25 cellular contexts compared by ENCODE assay signal in the genomic region with DNA sequence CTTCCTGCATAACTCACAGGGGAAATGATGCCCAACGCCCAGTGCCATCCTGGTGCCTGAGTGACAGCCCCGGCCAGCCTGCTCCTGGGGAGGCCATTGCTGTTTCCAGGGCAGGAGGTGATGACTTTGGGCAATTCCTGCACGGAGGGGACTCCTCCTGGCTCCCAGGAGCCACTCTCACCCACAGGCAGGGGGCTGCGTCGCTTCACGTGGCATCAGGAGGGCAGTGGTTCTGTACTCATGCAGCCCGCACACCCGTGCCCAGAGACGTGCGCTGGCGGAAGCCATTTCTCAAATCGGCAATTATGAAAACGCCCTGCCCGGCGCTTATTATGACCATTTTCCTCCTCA.
"Had no signal": no experiment of that assay in that cellular context is flagged by ENCODE, and none has a peak within 500 bp of the region (broad histone marks: within the 10 kb centered on the region; RNA-seq: fewer than 3 reads in every experiment).

No MANE protein-coding gene starts in this region.

- H3K9me3 Mint-ChIP-seq: effector memory CD8-positive, alpha-beta T cell; immature natural killer cell; stimulated activated effector memory CD8-positive, alpha-beta T cell treated with anti-CD3 and anti-CD28 coated beads, Interleukin-12 subunit alpha, Interleukin-12 subunit beta, amount 100 ng/mL, for 72 hours; type B pancreatic cell had no signal

- DNase-seq: cortex of kidney; effector memory CD8-positive, alpha-beta T cell; erythroblast; esophagus squamous epithelium; foreskin melanocyte; immature natural killer cell; islet precursor cell; kidney glomerular epithelial cell; left colon; left ventricle myocardium inferior; naive thymus-derived CD8-positive, alpha-beta T cell; sigmoid colon; stimulated activated CD4-positive, alpha-beta T cell treated with anti-CD3 and anti-CD28 coated beads, Interleukin-2, amount 100 ng/mL, for 24 hours; stimulated activated CD4-positive, alpha-beta T cell treated with anti-CD3 and anti-CD28 coated beads, Interleukin-4, amount 100 ng/mL, for 24 hours; stimulated activated naive CD4-positive, alpha-beta T cell treated with Interleukin-2 at 50 U/mL for 16 hours; stomach; testis; tibial artery had no signal

- H3K4me3 Mint-ChIP-seq: effector memory CD8-positive, alpha-beta T cell; immature natural killer cell; naive thymus-derived CD8-positive, alpha-beta T cell; stimulated activated effector memory CD8-positive, alpha-beta T cell treated with anti-CD3 and anti-CD28 coated beads, Interleukin-12 subunit alpha, Interleukin-12 subunit beta, amount 100 ng/mL, for 72 hours; type B pancreatic cell had no signal

- H3K27ac ChIP-seq: esophagus squamous epithelium, left ventricle myocardium inferior, lower lobe of right lung, neutrophil, parathyroid adenoma, right atrium auricular region, sigmoid colon, stomach, testis, tibial artery had no signal

- H3K4me3 ChIP-seq: esophagus squamous epithelium, left ventricle myocardium inferior, lower lobe of right lung, right atrium auricular region, sigmoid colon, stomach, testis, tibial artery had no signal

- H3K9ac ChIP-seq: parathyroid adenoma had no signal

- H3K36me3 Mint-ChIP-seq: immature natural killer cell; naive thymus-derived CD8-positive, alpha-beta T cell; stimulated activated effector memory CD8-positive, alpha-beta T cell treated with anti-CD3 and anti-CD28 coated beads, Interleukin-12 subunit alpha, Interleukin-12 subunit beta, amount 100 ng/mL, for 72 hours; type B pancreatic cell had no signal

- H3K4me1 ChIP-seq: esophagus squamous epithelium, left ventricle myocardium inferior, lower lobe of right lung, parathyroid adenoma, right atrium auricular region, sigmoid colon, stomach, testis, tibial artery had no signal

- ATAC-seq: effector memory CD8-positive, alpha-beta T cell; left colon; lower lobe of right lung; naive thymus-derived CD8-positive, alpha-beta T cell; stimulated activated effector memory CD8-positive, alpha-beta T cell treated with anti-CD3 and anti-CD28 coated beads, Interleukin-12 subunit alpha, Interleukin-12 subunit beta, amount 100 ng/mL, for 72 hours had no signal

- H3K9me3 ChIP-seq: esophagus squamous epithelium, left ventricle myocardium inferior, lower lobe of right lung, neutrophil, right atrium auricular region, sigmoid colon, stomach, testis, tibial artery had no signal

- H3K27me3 Mint-ChIP-seq: type B pancreatic cell had no signal

- H3K27ac Mint-ChIP-seq: effector memory CD8-positive, alpha-beta T cell; immature natural killer cell; naive thymus-derived CD8-positive, alpha-beta T cell; progenitor cell of endocrine pancreas; stimulated activated effector memory CD8-positive, alpha-beta T cell treated with anti-CD3 and anti-CD28 coated beads, Interleukin-12 subunit alpha, Interleukin-12 subunit beta, amount 100 ng/mL, for 72 hours; type B pancreatic cell had no signal

- H3K36me3 ChIP-seq: esophagus squamous epithelium, left ventricle myocardium inferior, lower lobe of right lung, neutrophil, right atrium auricular region, sigmoid colon, tibial artery had no signal

- H3K4me1 Mint-ChIP-seq: naive thymus-derived CD8-positive, alpha-beta T cell; stimulated activated effector memory CD8-positive, alpha-beta T cell treated with anti-CD3 and anti-CD28 coated beads, Interleukin-12 subunit alpha, Interleukin-12 subunit beta, amount 100 ng/mL, for 72 hours had no signal

- H3K27me3 ChIP-seq: right atrium auricular region, testis had no signal
